ENCODE assay signal across 1 cellular context in the genomic region with DNA sequence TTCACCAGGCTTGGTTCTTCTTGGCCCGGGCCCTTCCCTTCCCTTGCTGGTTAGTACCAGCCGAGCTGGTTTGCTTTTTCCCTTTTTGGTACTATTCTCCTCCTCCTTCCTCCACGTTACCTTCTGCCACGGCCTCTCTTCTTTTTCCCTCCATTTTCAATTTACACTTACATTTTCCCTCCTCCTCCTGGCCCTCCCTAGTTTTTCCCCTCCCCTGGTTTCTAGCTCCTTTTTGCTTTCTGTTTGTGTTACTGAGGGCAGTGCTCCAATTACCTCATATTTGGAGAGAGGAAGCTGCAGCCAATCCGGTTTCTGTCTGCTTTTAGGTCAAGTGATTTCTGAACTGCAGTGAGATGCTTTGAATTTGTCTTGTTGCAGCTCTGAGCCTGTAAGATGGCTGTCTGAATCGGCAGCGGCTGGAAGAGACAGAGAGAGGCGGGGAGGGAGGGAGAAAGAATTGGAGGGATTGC.
TF ChIP-seq lines count a peak whose summit lies in the region.

No MANE protein-coding gene starts in this region.

TF ChIP-seq in HEK293, 187 proteins besides CTCF, POLR2A, EP300 and RAD21 (continued from another document and continues in another):
- TF ChIP-seq, protein P1, sequence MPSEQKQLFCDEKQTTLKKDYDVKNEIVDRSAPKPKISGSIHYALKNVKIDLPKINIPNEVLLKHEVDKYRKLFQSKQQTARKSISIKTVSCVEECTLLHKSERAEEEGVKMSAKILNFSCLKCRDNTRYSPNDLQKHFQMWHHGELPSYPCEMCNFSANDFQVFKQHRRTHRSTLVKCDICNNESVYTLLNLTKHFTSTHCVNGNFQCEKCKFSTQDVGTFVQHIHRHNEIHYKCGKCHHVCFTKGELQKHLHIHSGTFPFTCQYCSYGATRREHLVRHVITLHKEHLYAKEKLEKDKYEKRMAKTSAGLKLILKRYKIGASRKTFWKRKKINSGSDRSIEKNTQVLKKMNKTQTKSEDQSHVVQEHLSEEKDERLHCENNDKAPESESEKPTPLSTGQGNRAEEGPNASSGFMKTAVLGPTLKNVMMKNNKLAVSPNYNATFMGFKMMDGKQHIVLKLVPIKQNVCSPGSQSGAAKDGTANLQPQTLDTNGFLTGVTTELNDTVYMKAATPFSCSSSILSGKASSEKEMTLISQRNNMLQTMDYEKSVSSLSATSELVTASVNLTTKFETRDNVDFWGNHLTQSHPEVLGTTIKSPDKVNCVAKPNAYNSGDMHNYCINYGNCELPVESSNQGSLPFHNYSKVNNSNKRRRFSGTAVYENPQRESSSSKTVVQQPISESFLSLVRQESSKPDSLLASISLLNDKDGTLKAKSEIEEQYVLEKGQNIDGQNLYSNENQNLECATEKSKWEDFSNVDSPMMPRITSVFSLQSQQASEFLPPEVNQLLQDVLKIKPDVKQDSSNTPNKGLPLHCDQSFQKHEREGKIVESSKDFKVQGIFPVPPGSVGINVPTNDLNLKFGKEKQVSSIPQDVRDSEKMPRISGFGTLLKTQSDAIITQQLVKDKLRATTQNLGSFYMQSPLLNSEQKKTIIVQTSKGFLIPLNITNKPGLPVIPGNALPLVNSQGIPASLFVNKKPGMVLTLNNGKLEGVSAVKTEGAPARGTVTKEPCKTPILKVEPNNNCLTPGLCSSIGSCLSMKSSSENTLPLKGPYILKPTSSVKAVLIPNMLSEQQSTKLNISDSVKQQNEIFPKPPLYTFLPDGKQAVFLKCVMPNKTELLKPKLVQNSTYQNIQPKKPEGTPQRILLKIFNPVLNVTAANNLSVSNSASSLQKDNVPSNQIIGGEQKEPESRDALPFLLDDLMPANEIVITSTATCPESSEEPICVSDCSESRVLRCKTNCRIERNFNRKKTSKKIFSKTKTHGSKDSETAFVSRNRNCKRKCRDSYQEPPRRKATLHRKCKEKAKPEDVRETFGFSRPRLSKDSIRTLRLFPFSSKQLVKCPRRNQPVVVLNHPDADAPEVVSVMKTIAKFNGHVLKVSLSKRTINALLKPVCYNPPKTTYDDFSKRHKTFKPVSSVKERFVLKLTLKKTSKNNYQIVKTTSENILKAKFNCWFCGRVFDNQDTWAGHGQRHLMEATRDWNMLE (tag by site-specific recombination; conservative IDR thresholded peaks at IDR 0.05; ENCODE audit: low read depth), result 0 out of 2 replicates have a peak, but pooled peaks have one; percentile 22
- no peak for TF ChIP-seq ZFHX2 (tag by site-specific recombination; conservative IDR thresholded peaks at IDR 0.05)
- TF ChIP-seq ZNF211 (tag by site-specific recombination; IDR thresholded peaks at IDR 0.05; ENCODE audit: low read depth), result no peak
- TF ChIP-seq, protein P2, sequence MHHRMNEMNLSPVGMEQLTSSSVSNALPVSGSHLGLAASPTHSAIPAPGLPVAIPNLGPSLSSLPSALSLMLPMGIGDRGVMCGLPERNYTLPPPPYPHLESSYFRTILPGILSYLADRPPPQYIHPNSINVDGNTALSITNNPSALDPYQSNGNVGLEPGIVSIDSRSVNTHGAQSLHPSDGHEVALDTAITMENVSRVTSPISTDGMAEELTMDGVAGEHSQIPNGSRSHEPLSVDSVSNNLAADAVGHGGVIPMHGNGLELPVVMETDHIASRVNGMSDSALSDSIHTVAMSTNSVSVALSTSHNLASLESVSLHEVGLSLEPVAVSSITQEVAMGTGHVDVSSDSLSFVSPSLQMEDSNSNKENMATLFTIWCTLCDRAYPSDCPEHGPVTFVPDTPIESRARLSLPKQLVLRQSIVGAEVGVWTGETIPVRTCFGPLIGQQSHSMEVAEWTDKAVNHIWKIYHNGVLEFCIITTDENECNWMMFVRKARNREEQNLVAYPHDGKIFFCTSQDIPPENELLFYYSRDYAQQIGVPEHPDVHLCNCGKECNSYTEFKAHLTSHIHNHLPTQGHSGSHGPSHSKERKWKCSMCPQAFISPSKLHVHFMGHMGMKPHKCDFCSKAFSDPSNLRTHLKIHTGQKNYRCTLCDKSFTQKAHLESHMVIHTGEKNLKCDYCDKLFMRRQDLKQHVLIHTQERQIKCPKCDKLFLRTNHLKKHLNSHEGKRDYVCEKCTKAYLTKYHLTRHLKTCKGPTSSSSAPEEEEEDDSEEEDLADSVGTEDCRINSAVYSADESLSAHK (tag by site-specific recombination; IDR thresholded peaks at IDR 0.05), result peak; percentile 25; the same call in 1 of the 2 replicates
- TF ChIP-seq ZNF501 (tag by site-specific recombination; IDR thresholded peaks at IDR 0.05), result no peak
- TF ChIP-seq ZNF366 (tag by site-specific recombination; conservative IDR thresholded peaks at IDR 0.05), result peak; percentile 95
- peak; percentile 49; the same call in 1 of the 2 replicates for TF ChIP-seq ZXDB (tag by site-specific recombination; IDR thresholded peaks at IDR 0.05)
- TF ChIP-seq, protein P3, sequence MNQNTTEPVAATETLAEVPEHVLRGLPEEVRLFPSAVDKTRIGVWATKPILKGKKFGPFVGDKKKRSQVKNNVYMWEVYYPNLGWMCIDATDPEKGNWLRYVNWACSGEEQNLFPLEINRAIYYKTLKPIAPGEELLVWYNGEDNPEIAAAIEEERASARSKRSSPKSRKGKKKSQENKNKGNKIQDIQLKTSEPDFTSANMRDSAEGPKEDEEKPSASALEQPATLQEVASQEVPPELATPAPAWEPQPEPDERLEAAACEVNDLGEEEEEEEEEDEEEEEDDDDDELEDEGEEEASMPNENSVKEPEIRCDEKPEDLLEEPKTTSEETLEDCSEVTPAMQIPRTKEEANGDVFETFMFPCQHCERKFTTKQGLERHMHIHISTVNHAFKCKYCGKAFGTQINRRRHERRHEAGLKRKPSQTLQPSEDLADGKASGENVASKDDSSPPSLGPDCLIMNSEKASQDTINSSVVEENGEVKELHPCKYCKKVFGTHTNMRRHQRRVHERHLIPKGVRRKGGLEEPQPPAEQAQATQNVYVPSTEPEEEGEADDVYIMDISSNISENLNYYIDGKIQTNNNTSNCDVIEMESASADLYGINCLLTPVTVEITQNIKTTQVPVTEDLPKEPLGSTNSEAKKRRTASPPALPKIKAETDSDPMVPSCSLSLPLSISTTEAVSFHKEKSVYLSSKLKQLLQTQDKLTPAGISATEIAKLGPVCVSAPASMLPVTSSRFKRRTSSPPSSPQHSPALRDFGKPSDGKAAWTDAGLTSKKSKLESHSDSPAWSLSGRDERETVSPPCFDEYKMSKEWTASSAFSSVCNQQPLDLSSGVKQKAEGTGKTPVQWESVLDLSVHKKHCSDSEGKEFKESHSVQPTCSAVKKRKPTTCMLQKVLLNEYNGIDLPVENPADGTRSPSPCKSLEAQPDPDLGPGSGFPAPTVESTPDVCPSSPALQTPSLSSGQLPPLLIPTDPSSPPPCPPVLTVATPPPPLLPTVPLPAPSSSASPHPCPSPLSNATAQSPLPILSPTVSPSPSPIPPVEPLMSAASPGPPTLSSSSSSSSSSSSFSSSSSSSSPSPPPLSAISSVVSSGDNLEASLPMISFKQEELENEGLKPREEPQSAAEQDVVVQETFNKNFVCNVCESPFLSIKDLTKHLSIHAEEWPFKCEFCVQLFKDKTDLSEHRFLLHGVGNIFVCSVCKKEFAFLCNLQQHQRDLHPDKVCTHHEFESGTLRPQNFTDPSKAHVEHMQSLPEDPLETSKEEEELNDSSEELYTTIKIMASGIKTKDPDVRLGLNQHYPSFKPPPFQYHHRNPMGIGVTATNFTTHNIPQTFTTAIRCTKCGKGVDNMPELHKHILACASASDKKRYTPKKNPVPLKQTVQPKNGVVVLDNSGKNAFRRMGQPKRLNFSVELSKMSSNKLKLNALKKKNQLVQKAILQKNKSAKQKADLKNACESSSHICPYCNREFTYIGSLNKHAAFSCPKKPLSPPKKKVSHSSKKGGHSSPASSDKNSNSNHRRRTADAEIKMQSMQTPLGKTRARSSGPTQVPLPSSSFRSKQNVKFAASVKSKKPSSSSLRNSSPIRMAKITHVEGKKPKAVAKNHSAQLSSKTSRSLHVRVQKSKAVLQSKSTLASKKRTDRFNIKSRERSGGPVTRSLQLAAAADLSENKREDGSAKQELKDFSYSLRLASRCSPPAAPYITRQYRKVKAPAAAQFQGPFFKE (tag by site-specific recombination; IDR thresholded peaks at IDR 0.05; ENCODE audit: borderline replicate concordance), result no peak
- no peak for TF ChIP-seq ZNF423 (tag by site-specific recombination; IDR thresholded peaks at IDR 0.05)
- no peak for TF ChIP-seq ZNF747 (tag by site-specific recombination; IDR thresholded peaks at IDR 0.05)
- TF ChIP-seq ZNF311 (tag by site-specific recombination; IDR thresholded peaks at IDR 0.05; ENCODE audit: borderline replicate concordance), result no peak
- TF ChIP-seq ZNF621 (tag by site-specific recombination; IDR thresholded peaks at IDR 0.05), result no peak
- TF ChIP-seq ZNF658 (tag by site-specific recombination; IDR thresholded peaks at IDR 0.05), result no peak
- no peak for TF ChIP-seq BCL11A (tag by site-specific recombination; IDR thresholded peaks at IDR 0.05; ENCODE audit: low read depth)
- peak; percentile 82 for TF ChIP-seq ZNF335 (tag by site-specific recombination; conservative IDR thresholded peaks at IDR 0.05)
- TF ChIP-seq, protein P4, sequence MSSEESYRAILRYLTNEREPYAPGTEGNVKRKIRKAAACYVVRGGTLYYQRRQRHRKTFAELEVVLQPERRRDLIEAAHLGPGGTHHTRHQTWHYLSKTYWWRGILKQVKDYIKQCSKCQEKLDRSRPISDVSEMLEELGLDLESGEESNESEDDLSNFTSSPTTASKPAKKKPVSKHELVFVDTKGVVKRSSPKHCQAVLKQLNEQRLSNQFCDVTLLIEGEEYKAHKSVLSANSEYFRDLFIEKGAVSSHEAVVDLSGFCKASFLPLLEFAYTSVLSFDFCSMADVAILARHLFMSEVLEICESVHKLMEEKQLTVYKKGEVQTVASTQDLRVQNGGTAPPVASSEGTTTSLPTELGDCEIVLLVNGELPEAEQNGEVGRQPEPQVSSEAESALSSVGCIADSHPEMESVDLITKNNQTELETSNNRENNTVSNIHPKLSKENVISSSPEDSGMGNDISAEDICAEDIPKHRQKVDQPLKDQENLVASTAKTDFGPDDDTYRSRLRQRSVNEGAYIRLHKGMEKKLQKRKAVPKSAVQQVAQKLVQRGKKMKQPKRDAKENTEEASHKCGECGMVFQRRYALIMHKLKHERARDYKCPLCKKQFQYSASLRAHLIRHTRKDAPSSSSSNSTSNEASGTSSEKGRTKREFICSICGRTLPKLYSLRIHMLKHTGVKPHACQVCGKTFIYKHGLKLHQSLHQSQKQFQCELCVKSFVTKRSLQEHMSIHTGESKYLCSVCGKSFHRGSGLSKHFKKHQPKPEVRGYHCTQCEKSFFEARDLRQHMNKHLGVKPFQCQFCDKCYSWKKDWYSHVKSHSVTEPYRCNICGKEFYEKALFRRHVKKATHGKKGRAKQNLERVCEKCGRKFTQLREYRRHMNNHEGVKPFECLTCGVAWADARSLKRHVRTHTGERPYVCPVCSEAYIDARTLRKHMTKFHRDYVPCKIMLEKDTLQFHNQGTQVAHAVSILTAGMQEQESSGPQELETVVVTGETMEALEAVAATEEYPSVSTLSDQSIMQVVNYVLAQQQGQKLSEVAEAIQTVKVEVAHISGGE (tag by site-specific recombination; conservative IDR thresholded peaks at IDR 0.05; ENCODE audit: low read depth), result no peak
- TF ChIP-seq ZNF23 (tag by site-specific recombination; IDR thresholded peaks at IDR 0.05; ENCODE audit: borderline replicate concordance), result no peak
- no peak for TF ChIP-seq ZFP3 (tag by site-specific recombination; IDR thresholded peaks at IDR 0.05; ENCODE audit: low read depth)
- TF ChIP-seq ZNF555 (tag by site-specific recombination; conservative IDR thresholded peaks at IDR 0.05), result no peak
- TF ChIP-seq, protein P5, sequence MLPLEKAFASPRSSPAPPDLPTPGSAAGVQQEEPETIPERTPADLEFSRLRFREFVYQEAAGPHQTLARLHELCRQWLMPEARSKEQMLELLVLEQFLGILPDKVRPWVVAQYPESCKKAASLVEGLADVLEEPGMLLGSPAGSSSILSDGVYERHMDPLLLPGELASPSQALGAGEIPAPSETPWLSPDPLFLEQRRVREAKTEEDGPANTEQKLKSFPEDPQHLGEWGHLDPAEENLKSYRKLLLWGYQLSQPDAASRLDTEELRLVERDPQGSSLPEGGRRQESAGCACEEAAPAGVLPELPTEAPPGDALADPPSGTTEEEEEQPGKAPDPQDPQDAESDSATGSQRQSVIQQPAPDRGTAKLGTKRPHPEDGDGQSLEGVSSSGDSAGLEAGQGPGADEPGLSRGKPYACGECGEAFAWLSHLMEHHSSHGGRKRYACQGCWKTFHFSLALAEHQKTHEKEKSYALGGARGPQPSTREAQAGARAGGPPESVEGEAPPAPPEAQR (tag by site-specific recombination; IDR thresholded peaks at IDR 0.05), result no peak
- TF ChIP-seq, protein P6, sequence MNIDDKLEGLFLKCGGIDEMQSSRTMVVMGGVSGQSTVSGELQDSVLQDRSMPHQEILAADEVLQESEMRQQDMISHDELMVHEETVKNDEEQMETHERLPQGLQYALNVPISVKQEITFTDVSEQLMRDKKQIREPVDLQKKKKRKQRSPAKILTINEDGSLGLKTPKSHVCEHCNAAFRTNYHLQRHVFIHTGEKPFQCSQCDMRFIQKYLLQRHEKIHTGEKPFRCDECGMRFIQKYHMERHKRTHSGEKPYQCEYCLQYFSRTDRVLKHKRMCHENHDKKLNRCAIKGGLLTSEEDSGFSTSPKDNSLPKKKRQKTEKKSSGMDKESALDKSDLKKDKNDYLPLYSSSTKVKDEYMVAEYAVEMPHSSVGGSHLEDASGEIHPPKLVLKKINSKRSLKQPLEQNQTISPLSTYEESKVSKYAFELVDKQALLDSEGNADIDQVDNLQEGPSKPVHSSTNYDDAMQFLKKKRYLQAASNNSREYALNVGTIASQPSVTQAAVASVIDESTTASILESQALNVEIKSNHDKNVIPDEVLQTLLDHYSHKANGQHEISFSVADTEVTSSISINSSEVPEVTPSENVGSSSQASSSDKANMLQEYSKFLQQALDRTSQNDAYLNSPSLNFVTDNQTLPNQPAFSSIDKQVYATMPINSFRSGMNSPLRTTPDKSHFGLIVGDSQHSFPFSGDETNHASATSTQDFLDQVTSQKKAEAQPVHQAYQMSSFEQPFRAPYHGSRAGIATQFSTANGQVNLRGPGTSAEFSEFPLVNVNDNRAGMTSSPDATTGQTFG (tag by site-specific recombination; IDR thresholded peaks at IDR 0.05; ENCODE audit: borderline replicate concordance), result no peak
- TF ChIP-seq ZNF248 (tag by site-specific recombination; IDR thresholded peaks at IDR 0.05), result no peak
- TF ChIP-seq, protein P7, sequence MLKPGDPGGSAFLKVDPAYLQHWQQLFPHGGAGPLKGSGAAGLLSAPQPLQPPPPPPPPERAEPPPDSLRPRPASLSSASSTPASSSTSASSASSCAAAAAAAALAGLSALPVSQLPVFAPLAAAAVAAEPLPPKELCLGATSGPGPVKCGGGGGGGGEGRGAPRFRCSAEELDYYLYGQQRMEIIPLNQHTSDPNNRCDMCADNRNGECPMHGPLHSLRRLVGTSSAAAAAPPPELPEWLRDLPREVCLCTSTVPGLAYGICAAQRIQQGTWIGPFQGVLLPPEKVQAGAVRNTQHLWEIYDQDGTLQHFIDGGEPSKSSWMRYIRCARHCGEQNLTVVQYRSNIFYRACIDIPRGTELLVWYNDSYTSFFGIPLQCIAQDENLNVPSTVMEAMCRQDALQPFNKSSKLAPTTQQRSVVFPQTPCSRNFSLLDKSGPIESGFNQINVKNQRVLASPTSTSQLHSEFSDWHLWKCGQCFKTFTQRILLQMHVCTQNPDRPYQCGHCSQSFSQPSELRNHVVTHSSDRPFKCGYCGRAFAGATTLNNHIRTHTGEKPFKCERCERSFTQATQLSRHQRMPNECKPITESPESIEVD (tag by site-specific recombination; IDR thresholded peaks at IDR 0.05), result no peak
- TF ChIP-seq, protein P8, sequence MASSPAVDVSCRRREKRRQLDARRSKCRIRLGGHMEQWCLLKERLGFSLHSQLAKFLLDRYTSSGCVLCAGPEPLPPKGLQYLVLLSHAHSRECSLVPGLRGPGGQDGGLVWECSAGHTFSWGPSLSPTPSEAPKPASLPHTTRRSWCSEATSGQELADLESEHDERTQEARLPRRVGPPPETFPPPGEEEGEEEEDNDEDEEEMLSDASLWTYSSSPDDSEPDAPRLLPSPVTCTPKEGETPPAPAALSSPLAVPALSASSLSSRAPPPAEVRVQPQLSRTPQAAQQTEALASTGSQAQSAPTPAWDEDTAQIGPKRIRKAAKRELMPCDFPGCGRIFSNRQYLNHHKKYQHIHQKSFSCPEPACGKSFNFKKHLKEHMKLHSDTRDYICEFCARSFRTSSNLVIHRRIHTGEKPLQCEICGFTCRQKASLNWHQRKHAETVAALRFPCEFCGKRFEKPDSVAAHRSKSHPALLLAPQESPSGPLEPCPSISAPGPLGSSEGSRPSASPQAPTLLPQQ (tag by site-specific recombination; IDR thresholded peaks at IDR 0.05), result peak; percentile 64; the same call in 1 of the 2 replicates
